Comparison of ENCODE assay signal across 9 cellular contexts in genomic region chr2:129812071-129812470, GRCh38.
A peak's percentile ranks its signal among the peaks of the same experiment; 100 is the strongest.
DNase-seq lines count a peak whose midpoint lies in the region; ATAC-seq, FAIRE-seq and TF ChIP-seq lines count a peak whose summit lies in the region.
"Had no signal": no experiment of that assay in that cellular context is flagged by ENCODE, and none has a peak within 500 bp of the region (broad histone marks: within the 10 kb centered on the region; RNA-seq: fewer than 3 reads in every experiment).

No MANE protein-coding gene starts in this region.

- WGBS in esophagus muscularis mucosa = 63% methylated on average over 4 of the region's 4 CpGs

- TF ChIP-seq POLR2A in esophagus muscularis mucosa (IDR thresholded peaks at IDR 0.05; ENCODE audit: low read depth) = no peak

- TF ChIP-seq CTCF in esophagus muscularis mucosa (IDR thresholded peaks at IDR 0.05) = no peak

- peaks cover 7% of the 10 kb centered on the region for H3K4me1 Mint-ChIP-seq in activated naive CD8-positive, alpha-beta T cell treated with anti-CD3 and anti-CD28 coated beads, Interleukin-2, amount 50 U/mL, for 24 hours
- no peaks in the 10 kb centered on the region for H3K4me1 Mint-ChIP-seq in stimulated activated effector memory CD8-positive, alpha-beta T cell treated with anti-CD3 and anti-CD28 coated beads, Interleukin-12 subunit alpha, Interleukin-12 subunit beta, amount 100 ng/mL, for 72 hours

- no peaks in the 10 kb centered on the region for H3K4me1 ChIP-seq in esophagus muscularis mucosa

- no peak overlapping the region for H3K4me3 Mint-ChIP-seq in activated naive CD8-positive, alpha-beta T cell treated with anti-CD3 and anti-CD28 coated beads, Interleukin-2, amount 50 U/mL, for 24 hours
- no peak overlapping the region for H3K4me3 Mint-ChIP-seq in stimulated activated effector memory CD8-positive, alpha-beta T cell treated with anti-CD3 and anti-CD28 coated beads, Interleukin-12 subunit alpha, Interleukin-12 subunit beta, amount 100 ng/mL, for 72 hours

- H3K9me3 Mint-ChIP-seq in activated naive CD8-positive, alpha-beta T cell treated with anti-CD3 and anti-CD28 coated beads, Interleukin-2, amount 50 U/mL, for 24 hours = peaks cover 12% of the 10 kb centered on the region
- H3K9me3 Mint-ChIP-seq in stimulated activated effector memory CD8-positive, alpha-beta T cell treated with anti-CD3 and anti-CD28 coated beads, Interleukin-12 subunit alpha, Interleukin-12 subunit beta, amount 100 ng/mL, for 72 hours = peaks cover 4% of the 10 kb centered on the region

- no peak overlapping the region for H3K4me3 ChIP-seq in esophagus muscularis mucosa

- H3K27ac ChIP-seq in esophagus muscularis mucosa (replicated peaks in 1 of 4) = no peak overlapping the region
- H3K27ac ChIP-seq: 22Rv1 had no signal

- peaks cover 3% of the 10 kb centered on the region for H3K36me3 Mint-ChIP-seq in activated naive CD8-positive, alpha-beta T cell treated with anti-CD3 and anti-CD28 coated beads, Interleukin-2, amount 50 U/mL, for 24 hours (ENCODE audit: low read depth)
- no peaks in the 10 kb centered on the region for H3K36me3 Mint-ChIP-seq in stimulated activated effector memory CD8-positive, alpha-beta T cell treated with anti-CD3 and anti-CD28 coated beads, Interleukin-12 subunit alpha, Interleukin-12 subunit beta, amount 100 ng/mL, for 72 hours

- peak; percentile 8 for DNase-seq in DMS53 (lab: John Stamatoyannopoulos, UW)
- no peak for DNase-seq in DMS53 treated with DMSO at 0.1 percent for 48 hours (lab: John Stamatoyannopoulos, UW; ENCODE audit: unreplicated experiment)
- peak; percentile 10 for DNase-seq in activated naive CD8-positive, alpha-beta T cell treated with anti-CD3 and anti-CD28 coated beads, Interleukin-2, amount 50 U/mL, for 24 hours
- DNase-seq in stimulated activated effector memory CD8-positive, alpha-beta T cell treated with anti-CD3 and anti-CD28 coated beads, Interleukin-12 subunit alpha, Interleukin-12 subunit beta, amount 100 ng/mL, for 72 hours (ENCODE audit: low spot score in 2 of 2) = no peak
- DNase-seq in esophagus muscularis mucosa (ENCODE audit: extremely low spot score) = no peak
- no peak for DNase-seq in NCI-H1694 treated with DMSO at 0.1 percent for 48 hours (lab: John Stamatoyannopoulos, UW)
- no peak for DNase-seq in urothelium cell line (ENCODE audit: low spot score)

- no peaks in the 10 kb centered on the region for H3K36me3 ChIP-seq in esophagus muscularis mucosa

- no peaks in the 10 kb centered on the region for H3K27me3 ChIP-seq in esophagus muscularis mucosa

- no peak overlapping the region for H3K27ac Mint-ChIP-seq in activated naive CD8-positive, alpha-beta T cell treated with anti-CD3 and anti-CD28 coated beads, Interleukin-2, amount 50 U/mL, for 24 hours
- no peak overlapping the region for H3K27ac Mint-ChIP-seq in stimulated activated effector memory CD8-positive, alpha-beta T cell treated with anti-CD3 and anti-CD28 coated beads, Interleukin-12 subunit alpha, Interleukin-12 subunit beta, amount 100 ng/mL, for 72 hours

- H3K27me3 Mint-ChIP-seq in activated naive CD8-positive, alpha-beta T cell treated with anti-CD3 and anti-CD28 coated beads, Interleukin-2, amount 50 U/mL, for 24 hours = peaks cover 16% of the 10 kb centered on the region

- H3K9me3 ChIP-seq in esophagus muscularis mucosa = peaks cover 0 to 22% (median 13%) of the 10 kb centered on the region in 4 donors

- no peak for FAIRE-seq in urothelium cell line (lab: Jason Lieb, UNC)

- ATAC-seq in HG03342 (IDR thresholded peaks at IDR 0.05; ENCODE audit: unreplicated experiment) = peak; percentile 77
- peak; percentile 93 for ATAC-seq in activated naive CD8-positive, alpha-beta T cell treated with anti-CD3 and anti-CD28 coated beads, Interleukin-2, amount 50 U/mL, for 24 hours
- ATAC-seq in stimulated activated effector memory CD8-positive, alpha-beta T cell treated with anti-CD3 and anti-CD28 coated beads, Interleukin-12 subunit alpha, Interleukin-12 subunit beta, amount 100 ng/mL, for 72 hours = peak; percentile 8

- TF ChIP-seq EP300 in esophagus muscularis mucosa (IDR thresholded peaks at IDR 0.05) = no peak

- intact Hi-C loops in esophagus muscularis mucosa (cut with DNase I) = no loop called here

Comparison
In these comparisons a context has a peak if more than half of its experiments do, and no peak if none do; other contexts are left out.
1. DNase-seq: peak in DMS53 (single experiment) and activated naive CD8-positive, alpha-beta T cell treated with anti-CD3 and anti-CD28 coated beads, Interleukin-2, amount 50 U/mL, for 24 hours (single experiment); none in DMS53 treated with DMSO at 0.1 percent for 48 hours (single experiment), stimulated activated effector memory CD8-positive, alpha-beta T cell treated with anti-CD3 and anti-CD28 coated beads, Interleukin-12 subunit alpha, Interleukin-12 subunit beta, amount 100 ng/mL, for 72 hours (0 of 2), esophagus muscularis mucosa (single experiment), NCI-H1694 treated with DMSO at 0.1 percent for 48 hours (single experiment) and urothelium cell line (single experiment).
2. ATAC-seq: peak in every context shown above with its lines; median percentile 93 in activated naive CD8-positive, alpha-beta T cell treated with anti-CD3 and anti-CD28 coated beads, Interleukin-2, amount 50 U/mL, for 24 hours; 77 in HG03342; 8 in stimulated activated effector memory CD8-positive, alpha-beta T cell treated with anti-CD3 and anti-CD28 coated beads, Interleukin-12 subunit alpha, Interleukin-12 subunit beta, amount 100 ng/mL, for 72 hours.